7 cellular contexts compared by ENCODE assay signal in the genomic region with DNA sequence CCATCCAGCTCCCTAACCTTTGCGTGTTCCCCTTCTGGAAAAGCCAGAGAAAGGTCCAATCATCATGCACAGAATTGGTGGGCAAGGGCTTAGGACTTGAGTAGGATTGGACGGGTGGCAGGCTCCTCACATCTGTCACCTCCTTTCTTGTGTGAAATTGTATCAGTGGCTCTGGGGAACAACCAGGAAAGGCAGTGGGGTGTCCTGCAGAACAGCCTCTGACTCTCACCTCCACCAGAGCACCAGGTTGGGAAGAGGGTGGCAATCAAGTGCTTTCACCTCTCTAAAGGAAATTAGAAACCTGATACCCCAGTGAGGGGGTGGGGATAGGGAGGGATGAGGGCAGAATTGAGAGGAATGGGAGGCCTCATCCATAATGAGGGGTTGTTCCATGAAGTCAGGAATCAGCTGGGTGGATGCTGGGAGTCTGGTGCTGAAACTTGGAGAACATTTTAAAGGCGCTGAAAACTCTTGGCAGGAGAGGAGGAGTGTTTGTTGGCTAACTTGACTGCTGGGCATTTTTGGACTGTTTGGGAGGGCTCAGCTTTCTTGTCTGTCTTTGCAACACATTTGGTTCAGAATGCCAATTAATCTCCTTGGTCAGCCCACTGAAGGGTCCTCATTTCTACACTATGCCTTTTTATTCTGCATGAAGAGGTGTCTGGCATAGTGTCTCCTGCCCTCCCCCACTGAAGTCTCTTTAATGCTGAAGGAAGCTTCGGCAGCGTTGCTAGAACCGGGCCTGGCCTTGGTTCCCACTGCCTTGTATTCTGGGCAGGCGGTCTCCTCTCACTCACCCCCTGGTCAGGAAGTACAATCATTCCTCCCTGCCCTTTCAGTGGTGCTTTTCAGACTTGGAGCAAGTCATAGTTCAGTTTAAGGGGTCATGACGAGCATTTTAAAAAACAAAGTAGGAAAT. TPM values are rescaled to one million over a fixed set of nuclear protein-coding genes. Genes with fewer than 3 reads are reported as not detected.
DNase-seq lines count a peak whose midpoint lies in the region; ATAC-seq and TF ChIP-seq lines count a peak whose summit lies in the region.

No MANE protein-coding gene starts in this region.

- H3K4me1 ChIP-seq in lower lobe of right lung: peaks cover 19% of the 10 kb centered on the region

- peaks cover 37% of the 10 kb centered on the region for H3K4me1 Mint-ChIP-seq in mesothelial cell of epicardium

- peak overlapping the region; percentile 72 for H3K4me3 Mint-ChIP-seq in mesothelial cell of epicardium

- H3K27ac Mint-ChIP-seq in mesothelial cell of epicardium: peak overlapping the region; percentile 97

- intact Hi-C loops in lower lobe of right lung (cut with DNase I): no loop called here

- H3K9me3 Mint-ChIP-seq in mesothelial cell of epicardium: no peaks in the 10 kb centered on the region

- no peaks in the 10 kb centered on the region for H3K9me3 ChIP-seq in lower lobe of right lung

- H3K36me3 ChIP-seq in lower lobe of right lung: no peaks in the 10 kb centered on the region

- H3K4me3 ChIP-seq in lower lobe of right lung: no peak overlapping the region

- no peaks in the 10 kb centered on the region for H3K36me3 Mint-ChIP-seq in mesothelial cell of epicardium

- peaks cover 2% of the 10 kb centered on the region for H3K27me3 Mint-ChIP-seq in mesothelial cell of epicardium (ENCODE audit: low read depth)

- DNase-seq in GM03348 (ENCODE audit: low spot score): peak; percentile 52
- peak; percentile 44 to 76 for DNase-seq in NCI-H524 (lab: John Stamatoyannopoulos, UW)
- DNase-seq in mesothelial cell of epicardium (ENCODE audit: low spot score in 2 of 2, unreplicated experiment in 2 of 2): no peak
- DNase-seq in lower lobe of right lung: no peak
- no peak for DNase-seq in amniotic stem cell (lab: John Stamatoyannopoulos, UW)
- DNase-seq in activated CD4-positive, CD25-positive, alpha-beta regulatory T cell (lab: John Stamatoyannopoulos, UW): no peak

- no peak for TF ChIP-seq CTCF in mesothelial cell of epicardium (IDR thresholded peaks at IDR 0.05; ENCODE audit: unreplicated experiment)
- TF ChIP-seq CTCF in lower lobe of right lung (IDR thresholded peaks at IDR 0.05): no peak

- peak overlapping the region; percentile 82 for H3K27ac ChIP-seq in cingulate gyrus (ENCODE audit: low read depth, low read length)
- no peak overlapping the region for H3K27ac ChIP-seq in lower lobe of right lung

- peaks cover 22% of the 10 kb centered on the region for H3K27me3 ChIP-seq in lower lobe of right lung (ENCODE audit: low read depth)

- no peak for ATAC-seq in lower lobe of right lung

RNA-seq across cellular contexts. Expression of gene PHGDH, which starts 2.1 kb away (rescaled TPM):
- total RNA-seq in mesothelial cell of epicardium: 142 to 151 TPM (median 149 TPM) in 3 replicates
- 60.8 TPM for total RNA-seq in lower lobe of right lung

RNA-seq across cellular contexts. Expression of gene HMGCS2, which starts 54.9 kb away (rescaled TPM):
- total RNA-seq in mesothelial cell of epicardium (0.47 to 1.4 TPM (median 0.51 TPM) in 3 replicates), lower lobe of right lung (0.32 TPM)

Comparison
In these comparisons a context has a peak if more than half of its experiments do, and no peak if none do; other contexts are left out.
1. DNase-seq: peak in GM03348 (single experiment) and NCI-H524 (2 of 2); none in mesothelial cell of epicardium (0 of 2), lower lobe of right lung (single experiment), amniotic stem cell (single experiment) and activated CD4-positive, CD25-positive, alpha-beta regulatory T cell (0 of 4).